26 cellular contexts compared by ENCODE assay signal in genomic region chr17:4860651-4861050, GRCh38. TPM values are rescaled to one million over a fixed set of nuclear protein-coding genes. Genes with fewer than 3 reads are reported as not detected.
DNase-seq lines count a peak whose midpoint lies in the region; ATAC-seq, FAIRE-seq and TF ChIP-seq lines count a peak whose summit lies in the region.
"Had no signal": no experiment of that assay in that cellular context is flagged by ENCODE, and none has a peak within 500 bp of the region (broad histone marks: within the 10 kb centered on the region; RNA-seq: fewer than 3 reads in every experiment).

No MANE protein-coding gene starts in this region.

- H3K9me3 ChIP-seq in heart left ventricle = no peaks in the 10 kb centered on the region
- no peaks in the 10 kb centered on the region for H3K9me3 ChIP-seq in esophagus (ENCODE audit: control insufficient read depth in 2 of 2, insufficient read depth in 1 of 2, low read depth in 1 of 2, low read length in 1 of 2)
- H3K9me3 ChIP-seq in upper lobe of right lung = no peaks in the 10 kb centered on the region
- no peaks in the 10 kb centered on the region for H3K9me3 ChIP-seq in pancreas
- no peaks in the 10 kb centered on the region for H3K9me3 ChIP-seq in T-helper 17 cell (ENCODE audit: control insufficient read depth, low read length, poor library complexity, severe bottlenecking)

- H3K27me3 Mint-ChIP-seq in nephron progenitor cell (ENCODE audit: low read depth, poor library complexity) (no peaks in the 10 kb centered on the region), T-helper 17 cell (no peaks in the 10 kb centered on the region)
- H3K27me3 Mint-ChIP-seq: activated naive CD8-positive, alpha-beta T cell treated with anti-CD3 and anti-CD28 coated beads, Interleukin-2, amount 10 ng/mL, durations not matched to agents 7 days and 5 days; naive thymus-derived CD8-positive, alpha-beta T cell had no signal

- H3K27ac Mint-ChIP-seq in nephron progenitor cell (peak overlapping the region; percentile 32), T-helper 17 cell (no peak overlapping the region)
- H3K27ac Mint-ChIP-seq: activated naive CD8-positive, alpha-beta T cell treated with anti-CD3 and anti-CD28 coated beads, Interleukin-2, amount 10 ng/mL, durations not matched to agents 7 days and 5 days; activated T-helper 1 cell treated with anti-CD3 and anti-CD28 coated beads, Interleukin-12 subunit alpha, Interleukin-12 subunit beta, Interleukin-2, Interleukin-4 antibody, amounts not matched to agents 30 ng/mL and 10 ng/mL and 1 ng/mL, durations not matched to agents 14 hours and 24 hours and 36 hours; HFFc6; immature natural killer cell; naive thymus-derived CD8-positive, alpha-beta T cell had no signal

- H3K36me3 Mint-ChIP-seq in nephron progenitor cell (ENCODE audit: low read depth) (peaks cover 33% of the 10 kb centered on the region), T-helper 17 cell (ENCODE audit: low read depth) (peaks cover 7% of the 10 kb centered on the region)

- no peak for DNase-seq in heart left ventricle
- DNase-seq in left ventricle myocardium superior = no peak
- no peak for DNase-seq in nephron progenitor cell
- no peak for DNase-seq in upper lobe of right lung
- no peak for DNase-seq in pancreas
- DNase-seq in NCI-H1436 (lab: John Stamatoyannopoulos, UW) = no peak
- no peak for DNase-seq in T-helper 17 cell
- DNase-seq: activated CD4-positive, alpha-beta T cell treated with anti-CD3 and anti-CD28 coated beads for 1 hour; activated CD8-positive, alpha-beta memory T cell treated with anti-CD3 and anti-CD28 coated beads for 24 hours; activated naive CD8-positive, alpha-beta T cell treated with anti-CD3 and anti-CD28 coated beads, Interleukin-2, amount 10 ng/mL, durations not matched to agents 7 days and 5 days; AML-193; brain microvascular endothelial cell; HFFc6; immature natural killer cell; Karpas-422; naive thymus-derived CD8-positive, alpha-beta T cell; NCI-H1092; NCI-H2107; NCI-H524; RPMI8226; stimulated activated CD4-positive, alpha-beta T cell treated with anti-CD3 and anti-CD28 coated beads, Interleukin-4, amount 100 ng/mL, for 4 hours had no signal

- TF ChIP-seq CTCF in heart left ventricle (IDR thresholded peaks at IDR 0.05) (no peak), nephron progenitor cell (IDR thresholded peaks at IDR 0.05) (no peak), upper lobe of right lung (IDR thresholded peaks at IDR 0.05) (no peak), pancreas (IDR thresholded peaks at IDR 0.05) (no peak)

- H3K27me3 ChIP-seq in heart left ventricle (no peaks in the 10 kb centered on the region), esophagus (ENCODE audit: control insufficient read depth in 1 of 2, insufficient read depth in 2 of 2, low read length in 2 of 2) (no peaks in the 10 kb centered on the region), upper lobe of right lung (no peaks in the 10 kb centered on the region), pancreas (no peaks in the 10 kb centered on the region)
- H3K27me3 ChIP-seq: brain microvascular endothelial cell had no signal

- peaks cover 0 to 8% (median 0%) of the 10 kb centered on the region in 9 donors for H3K36me3 ChIP-seq in heart left ventricle
- peaks cover 0 to 4% of the 10 kb centered on the region in 2 donors for H3K36me3 ChIP-seq in esophagus (ENCODE audit: control insufficient read depth in 2 of 2, insufficient read depth in 2 of 2, low read length in 1 of 2)
- no peaks in the 10 kb centered on the region for H3K36me3 ChIP-seq in upper lobe of right lung
- H3K36me3 ChIP-seq in pancreas = no peaks in the 10 kb centered on the region
- H3K36me3 ChIP-seq: brain microvascular endothelial cell had no signal

- no peak overlapping the region for H3K4me3 Mint-ChIP-seq in nephron progenitor cell
- no peak overlapping the region for H3K4me3 Mint-ChIP-seq in T-helper 17 cell
- H3K4me3 Mint-ChIP-seq: activated naive CD8-positive, alpha-beta T cell treated with anti-CD3 and anti-CD28 coated beads, Interleukin-2, amount 10 ng/mL, durations not matched to agents 7 days and 5 days; activated T-helper 1 cell treated with anti-CD3 and anti-CD28 coated beads, Interleukin-12 subunit alpha, Interleukin-12 subunit beta, Interleukin-2, Interleukin-4 antibody, amounts not matched to agents 30 ng/mL and 10 ng/mL and 1 ng/mL, durations not matched to agents 14 hours and 24 hours and 36 hours; HFFc6; immature natural killer cell; naive thymus-derived CD8-positive, alpha-beta T cell had no signal

- no peaks in the 10 kb centered on the region for H3K9me3 Mint-ChIP-seq in nephron progenitor cell
- H3K9me3 Mint-ChIP-seq: activated naive CD8-positive, alpha-beta T cell treated with anti-CD3 and anti-CD28 coated beads, Interleukin-2, amount 10 ng/mL, durations not matched to agents 7 days and 5 days; activated T-helper 1 cell treated with anti-CD3 and anti-CD28 coated beads, Interleukin-12 subunit alpha, Interleukin-12 subunit beta, Interleukin-2, Interleukin-4 antibody, amounts not matched to agents 30 ng/mL and 10 ng/mL and 1 ng/mL, durations not matched to agents 14 hours and 24 hours and 36 hours; HFFc6; immature natural killer cell; naive thymus-derived CD8-positive, alpha-beta T cell had no signal

- FAIRE-seq in pancreas (lab: Jason Lieb, UNC) = no peak

- H3K4me1 ChIP-seq in heart left ventricle = peaks cover 4 to 54% (median 40%) of the 10 kb centered on the region in 12 donors
- H3K4me1 ChIP-seq in esophagus (ENCODE audit: control insufficient read depth in 2 of 2, insufficient read depth in 2 of 2, low read length in 1 of 2) = peaks cover 5 to 16% of the 10 kb centered on the region in 2 donors
- H3K4me1 ChIP-seq in upper lobe of right lung = peaks cover 41% of the 10 kb centered on the region
- peaks cover 0 to 16% (median 4%) of the 10 kb centered on the region in 3 donors for H3K4me1 ChIP-seq in pancreas

- 89 to 92% (median 91%) methylated on average over 9 of the region's 9 CpGs for WGBS in heart left ventricle, 4 donors
- 64 to 71% methylated on average over 9 of the region's 9 CpGs for WGBS in esophagus, 2 donors
- 91 to 93% methylated on average over 9 of the region's 9 CpGs for WGBS in pancreas, 2 donors

- intact Hi-C loops in heart left ventricle (cut with DNase I) (no loop called here), left ventricle myocardium superior (cut with micrococcal nuclease) (no loop called here), upper lobe of right lung (cut with DNase I) (no loop called here), pancreas (cut with DNase I) (no loop called here)

- H3K4me3 ChIP-seq in heart left ventricle (peak overlapping the region in 1 of 12 donors; percentile 12), esophagus (ENCODE audit: low read depth in 1 of 2, low read length in 2 of 2) (peak overlapping the region; percentile 59 to 81), upper lobe of right lung (no peak overlapping the region), pancreas (no peak overlapping the region)
- H3K4me3 ChIP-seq: smooth muscle cell had no signal

- peak overlapping the region in 9 of 12 donors; percentile 19 to 81 (median 54) for H3K27ac ChIP-seq in heart left ventricle
- peak overlapping the region; percentile 69 to 79 for H3K27ac ChIP-seq in esophagus (ENCODE audit: low read depth in 2 of 2, low read length in 1 of 2)
- peak overlapping the region; percentile 31 for H3K27ac ChIP-seq in upper lobe of right lung
- no peak overlapping the region for H3K27ac ChIP-seq in pancreas
- H3K27ac ChIP-seq: 22Rv1, brain microvascular endothelial cell had no signal

- no peak for TF ChIP-seq POLR2A in heart left ventricle (IDR thresholded peaks at IDR 0.05)

- H3K4me1 Mint-ChIP-seq in nephron progenitor cell = peaks cover 47% of the 10 kb centered on the region
- H3K4me1 Mint-ChIP-seq in T-helper 17 cell = peaks cover 33% of the 10 kb centered on the region
- H3K4me1 Mint-ChIP-seq: activated naive CD8-positive, alpha-beta T cell treated with anti-CD3 and anti-CD28 coated beads, Interleukin-2, amount 10 ng/mL, durations not matched to agents 7 days and 5 days had no signal

- ATAC-seq in heart left ventricle (no peak), left ventricle myocardium superior (no peak), upper lobe of right lung (no peak), pancreas (no peak), T-helper 17 cell (no peak)
- ATAC-seq: esophagus mucosa; naive thymus-derived CD8-positive, alpha-beta T cell had no signal

RNA-seq across cellular contexts. Expression of gene MINK1, which starts 27.5 kb away (rescaled TPM):
- 10 to 100 TPM; 23.1 to 55.8 (median 36.0) TPM for total RNA-seq in heart left ventricle
- polyA plus RNA-seq in heart left ventricle = 10 to 100 TPM; 24.8 to 28.4 TPM
- total RNA-seq in left ventricle myocardium superior = 52.2 TPM
- 100 to 1,000 TPM in 1 of 2 donors, 10 to 100 TPM in 1; 86.1 to 161 TPM for polyA plus RNA-seq in esophagus
- 121 TPM for total RNA-seq in upper lobe of right lung
- 10 to 100 TPM; 39.6 to 70.3 (median 44.0) TPM for total RNA-seq in pancreas
- 10 to 100 TPM; 62.3 to 79.3 TPM for polyA plus RNA-seq in pancreas
- total RNA-seq in T-helper 17 cell = 100 to 1,000 TPM; 188 to 263 TPM

RNA-seq across cellular contexts. Expression of gene C17orf107, which starts 38.7 kb away (rescaled TPM):
- total RNA-seq in heart left ventricle (1 to 10 TPM in 1 of 9 donors, under 1 TPM in 8; 0.07 to 1.3 (median 0.43) TPM), left ventricle myocardium superior (0.64 TPM), upper lobe of right lung (2.7 TPM), pancreas (1 to 10 TPM; 2.8 to 6.9 (median 3.1) TPM), T-helper 17 cell (10 to 100 TPM; 10.7 to 12.8 TPM)
- polyA plus RNA-seq in heart left ventricle (under 1 TPM; 0.46 to 0.69 TPM), esophagus (under 1 TPM; 0.58 to 0.71 TPM), pancreas (1 to 10 TPM; 1.9 to 2.7 TPM)

RNA-seq across cellular contexts. Expression of gene CHRNE, which starts 42.2 kb away (rescaled TPM):
- total RNA-seq in heart left ventricle (1 to 10 TPM in 2 of 9 donors, under 1 TPM in 7; 0.23 to 1.4 (median 0.48) TPM), left ventricle myocardium superior (0.50 TPM), upper lobe of right lung (0.98 TPM), pancreas (1 to 10 TPM in 5 of 6 donors, under 1 TPM in 1; 0.76 to 2.0 (median 1.5) TPM), T-helper 17 cell (1 to 10 TPM; 1.1 to 1.6 TPM)
- polyA plus RNA-seq in heart left ventricle (under 1 TPM; 0.27 to 0.71 TPM), esophagus (under 1 TPM; 0.16 to 0.47 TPM), pancreas (1 to 10 TPM in 1 of 2 donors, under 1 TPM in 1; 0.77 to 1.1 TPM)

RNA-seq across cellular contexts. Expression of gene PLD2, which starts 53.7 kb away (rescaled TPM):
- 10 to 100 TPM in 2 of 9 donors, 1 to 10 TPM in 7; 5.5 to 17.9 (median 8.5) TPM for total RNA-seq in heart left ventricle
- 1 to 10 TPM; 5.3 to 8.6 TPM for polyA plus RNA-seq in heart left ventricle
- total RNA-seq in left ventricle myocardium superior = 13.3 TPM
- polyA plus RNA-seq in esophagus = 10 to 100 TPM; 66.9 to 67.4 TPM
- total RNA-seq in upper lobe of right lung = 33.4 TPM
- 10 to 100 TPM; 11.7 to 26.1 (median 17.9) TPM for total RNA-seq in pancreas
- polyA plus RNA-seq in pancreas = 10 to 100 TPM; 24.5 to 25.8 TPM
- total RNA-seq in T-helper 17 cell = 10 to 100 TPM; 30.6 to 32.8 TPM

Comparison
In these comparisons a context has a peak if more than half of its experiments do, and no peak if none do; other contexts are left out.
1. H3K27ac ChIP-seq: peak in heart left ventricle (9 of 12), esophagus (2 of 2) and upper lobe of right lung (single experiment); none in pancreas (0 of 4).
2. H3K4me3 ChIP-seq: peak in esophagus (2 of 2); none in upper lobe of right lung (single experiment) and pancreas (0 of 4).